ENCODE assay signal across 20 cellular contexts in the genomic region with DNA sequence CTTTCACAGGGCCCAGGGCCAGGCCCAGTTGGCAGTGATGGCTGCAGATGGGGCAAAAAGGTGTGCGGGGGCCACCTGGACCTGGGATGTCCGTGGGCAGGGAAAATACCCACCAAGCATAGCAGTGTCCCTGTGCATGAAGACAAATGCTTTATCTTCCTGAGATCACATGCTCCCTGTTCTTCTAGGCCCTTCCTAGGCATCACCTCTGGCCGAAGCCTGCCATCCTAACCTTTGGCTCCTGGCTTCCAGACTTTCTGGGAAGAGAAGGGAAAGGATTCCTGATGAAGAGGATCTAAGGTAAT.
DNase-seq lines count a peak whose midpoint lies in the region; ATAC-seq and TF ChIP-seq lines count a peak whose summit lies in the region.
"Had no signal": no experiment of that assay in that cellular context is flagged by ENCODE, and none has a peak within 500 bp of the region (broad histone marks: within the 10 kb centered on the region; RNA-seq: fewer than 3 reads in every experiment).

No MANE protein-coding gene starts in this region.

- no peaks in the 10 kb centered on the region for H3K27me3 Mint-ChIP-seq in chondrocyte (ENCODE audit: low read depth)
- peaks cover 0 to 4% of the 10 kb centered on the region in 2 donors for H3K27me3 Mint-ChIP-seq in natural killer cell (ENCODE audit: low read depth in 2 of 2)
- H3K27me3 Mint-ChIP-seq: IgD-negative memory B cell had no signal

- H3K9me3 ChIP-seq in esophagus (ENCODE audit: control insufficient read depth in 2 of 2, insufficient read depth in 1 of 2, low read depth in 1 of 2, low read length in 1 of 2) (no peaks in the 10 kb centered on the region), spleen (no peaks in the 10 kb centered on the region), upper lobe of right lung (no peaks in the 10 kb centered on the region)

- TF ChIP-seq CTCF in chondrocyte (IDR thresholded peaks at IDR 0.05) (no peak), natural killer cell (IDR thresholded peaks at IDR 0.05) (no peak), spleen (IDR thresholded peaks at IDR 0.05 in 8 of 11, conservative IDR thresholded peaks at IDR 0.05 in 3 of 11) (no peak), upper lobe of right lung (IDR thresholded peaks at IDR 0.05) (no peak)

- peak; percentile 35 for DNase-seq in chondrocyte (ENCODE audit: low spot score)
- peak; percentile 12 for DNase-seq in natural killer cell
- peak; percentile 39 for DNase-seq in spleen
- DNase-seq in substantia nigra (lab: John Stamatoyannopoulos, UW), result no peak
- no peak for DNase-seq in upper lobe of right lung
- DNase-seq in activated CD4-positive, alpha-beta T cell treated with anti-CD3 and anti-CD28 coated beads, Interleukin-2, amount 50 U/mL, for 1 hour, result no peak
- DNase-seq: CD4-positive, alpha-beta memory T cell; COR-L47; DMS53; MM.1S; NCI-H1694; NCI-H2081; NCI-H2227 treated with DMSO at 0.1 percent for 48 hours had no signal

- peak overlapping the region; percentile 35 to 75 for H3K27ac ChIP-seq in esophagus (ENCODE audit: low read depth in 2 of 2, low read length in 1 of 2)
- peak overlapping the region in 5 of 8 donors; percentile 43 to 74 (median 67) for H3K27ac ChIP-seq in spleen
- no peak overlapping the region for H3K27ac ChIP-seq in substantia nigra (ENCODE audit: low read depth, low read length, poor library complexity, severe bottlenecking)
- no peak overlapping the region for H3K27ac ChIP-seq in upper lobe of right lung
- H3K27ac ChIP-seq: HL-60, KMS-11 had no signal

- H3K36me3 ChIP-seq in esophagus (ENCODE audit: control insufficient read depth in 2 of 2, insufficient read depth in 2 of 2, low read length in 1 of 2), result peaks cover 0 to 27% of the 10 kb centered on the region in 2 donors
- H3K36me3 ChIP-seq in spleen, result peaks cover 0 to 14% (median 0%) of the 10 kb centered on the region in 6 donors
- no peaks in the 10 kb centered on the region for H3K36me3 ChIP-seq in upper lobe of right lung

- no peak for TF ChIP-seq POLR2A in spleen (IDR thresholded peaks at IDR 0.05)

- H3K4me1 Mint-ChIP-seq in chondrocyte (ENCODE audit: low read depth), result no peaks in the 10 kb centered on the region
- H3K4me1 Mint-ChIP-seq in natural killer cell, result no peaks in the 10 kb centered on the region
- H3K4me1 Mint-ChIP-seq: CD4-positive, alpha-beta memory T cell; IgD-negative memory B cell had no signal

- ATAC-seq in natural killer cell (no peak), esophagus mucosa (no peak), upper lobe of right lung (no peak)
- ATAC-seq: HCT116, Panc1 had no signal

- H3K9me3 Mint-ChIP-seq in chondrocyte (ENCODE audit: low read depth) (no peaks in the 10 kb centered on the region), natural killer cell (no peaks in the 10 kb centered on the region)
- H3K9me3 Mint-ChIP-seq: CD4-positive, alpha-beta memory T cell; IgD-negative memory B cell had no signal

- H3K4me3 ChIP-seq in esophagus (ENCODE audit: low read depth in 1 of 2, low read length in 2 of 2) (no peak overlapping the region), spleen (no peak overlapping the region), upper lobe of right lung (no peak overlapping the region)

- H3K27me3 ChIP-seq in esophagus (ENCODE audit: control insufficient read depth in 1 of 2, insufficient read depth in 2 of 2, low read length in 2 of 2), result no peaks in the 10 kb centered on the region
- no peaks in the 10 kb centered on the region for H3K27me3 ChIP-seq in spleen (replicated peaks in 1 of 7)
- no peaks in the 10 kb centered on the region for H3K27me3 ChIP-seq in upper lobe of right lung

- intact Hi-C loops in natural killer cell (cut with micrococcal nuclease) (loop anchor here (10.0 kb wide), 1 partner anchor 409 kb away; no protein-coding TSS in a partner anchor), spleen (cut with DNase I; ENCODE audit: low total_unique reads) (no loop called here), upper lobe of right lung (cut with DNase I) (no loop called here)

- 85 to 100% methylated on average over 3 of the region's 3 CpGs for WGBS in esophagus, 2 donors
- 82 to 96% (median 91%) methylated on average over 3 of the region's 3 CpGs for WGBS in spleen, 5 donors

- H3K4me1 ChIP-seq in esophagus (ENCODE audit: control insufficient read depth in 2 of 2, insufficient read depth in 2 of 2, low read length in 1 of 2) (peaks cover 5 to 49% of the 10 kb centered on the region in 2 donors), spleen (peaks cover 0 to 67% (median 28%) of the 10 kb centered on the region in 6 donors), upper lobe of right lung (peaks cover 3% of the 10 kb centered on the region)

- no peaks in the 10 kb centered on the region for H3K36me3 Mint-ChIP-seq in chondrocyte (ENCODE audit: low read depth)
- no peaks in the 10 kb centered on the region for H3K36me3 Mint-ChIP-seq in natural killer cell
- H3K36me3 Mint-ChIP-seq: CD4-positive, alpha-beta memory T cell; IgD-negative memory B cell had no signal

- no peak overlapping the region for H3K27ac Mint-ChIP-seq in chondrocyte (ENCODE audit: unreplicated experiment)
- no peak overlapping the region for H3K27ac Mint-ChIP-seq in natural killer cell
- H3K27ac Mint-ChIP-seq: CD4-positive, alpha-beta memory T cell; IgD-negative memory B cell had no signal

- H3K4me3 Mint-ChIP-seq in chondrocyte (ENCODE audit: unreplicated experiment), result no peak overlapping the region
- H3K4me3 Mint-ChIP-seq in natural killer cell, result no peak overlapping the region
- H3K4me3 Mint-ChIP-seq: CD4-positive, alpha-beta memory T cell; IgD-negative memory B cell had no signal

Comparison
In these comparisons a context has a peak if more than half of its experiments do, and no peak if none do; other contexts are left out.
1. DNase-seq: peak in chondrocyte (single experiment), natural killer cell (single experiment) and spleen (single experiment); none in substantia nigra (0 of 49), upper lobe of right lung (single experiment) and activated CD4-positive, alpha-beta T cell treated with anti-CD3 and anti-CD28 coated beads, Interleukin-2, amount 50 U/mL, for 1 hour (single experiment).
2. H3K27ac ChIP-seq: peak in esophagus (2 of 2) and spleen (5 of 8); none in substantia nigra (single experiment) and upper lobe of right lung (single experiment).